In the genomic region with DNA sequence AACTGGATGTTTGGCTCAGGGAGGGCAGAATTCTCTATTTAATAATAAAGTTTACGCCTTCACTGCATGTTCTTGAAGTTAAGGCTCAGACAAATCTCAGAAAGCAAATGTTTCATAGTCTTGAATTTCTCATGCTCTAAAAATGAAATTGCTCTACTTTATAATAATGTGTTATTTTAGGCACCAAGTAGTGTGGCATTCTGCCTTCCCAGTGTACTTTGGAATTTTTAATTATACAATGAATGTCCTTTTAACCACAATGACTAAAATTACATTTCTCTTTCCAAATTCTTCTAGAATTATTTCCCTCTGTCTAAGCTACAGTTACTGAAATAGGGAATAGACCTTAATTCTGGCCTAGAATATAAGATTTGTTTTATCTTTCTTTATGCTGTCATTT, we compare ENCODE assay signal across 22 cellular contexts.
A peak's percentile ranks its signal among the peaks of the same experiment; 100 is the strongest.
DNase-seq lines count a peak whose midpoint lies in the region; ATAC-seq and TF ChIP-seq lines count a peak whose summit lies in the region.
"Had no signal": no experiment of that assay in that cellular context is flagged by ENCODE, and none has a peak within 500 bp of the region (broad histone marks: within the 10 kb centered on the region; RNA-seq: fewer than 3 reads in every experiment).

No MANE protein-coding gene starts in this region.

- intact Hi-C loops in heart left ventricle (cut with DNase I) (loop anchor here in 2 of 10 donors (10.0 kb wide), 2 partner anchors 58 to 248 kb away; no protein-coding TSS in a partner anchor), Right ventricle myocardium inferior (cut with DNase I) (no loop called here), transverse colon (cut with DNase I; ENCODE audit: low total_unique reads) (no loop called here)

- no peak for DNase-seq in heart left ventricle
- no peak for DNase-seq in Right ventricle myocardium inferior (ENCODE audit: missing footprints)
- peak; percentile 66 for DNase-seq in dedifferentiated amniotic fluid mesenchymal stem cell (ENCODE audit: extremely low spot score)
- no peak for DNase-seq in transverse colon
- DNase-seq in kidney tubule cell (ENCODE audit: low spot score): no peak
- DNase-seq: activated CD4-positive, alpha-beta T cell treated with anti-CD3 and anti-CD28 coated beads, Interleukin-2, amount 10 ng/mL, durations not matched to agents 24 days and 14 days; activated CD8-positive, alpha-beta memory T cell treated with anti-CD3 and anti-CD28 coated beads, Interleukin-2, amount 50 U/mL, for 48 hours; activated effector memory CD4-positive, alpha-beta T cell treated with Interleukin-2 at 50 U/mL for 16 hours; adrenal gland; C1 segment of cervical spinal cord; foreskin melanocyte; GDM1; mucosa of descending colon; NCI-H1092 treated with DMSO at 0.1 percent for 48 hours; NCI-H524 treated with DMSO at 0.1 percent for 48 hours; retina; stimulated activated naive CD4-positive, alpha-beta T cell; T-helper 1 cell; upper lobe of left lung had no signal

- H3K4me3 ChIP-seq in heart left ventricle (no peak overlapping the region), transverse colon (no peak overlapping the region)
- H3K4me3 ChIP-seq: adrenal gland, mucosa of descending colon, upper lobe of left lung had no signal

- H3K9me3 Mint-ChIP-seq in nephron: peaks cover 2% of the 10 kb centered on the region
- H3K9me3 Mint-ChIP-seq: activated CD4-positive, alpha-beta T cell treated with anti-CD3 and anti-CD28 coated beads, Interleukin-2, amount 10 ng/mL, durations not matched to agents 24 days and 14 days had no signal

- no peak overlapping the region for H3K4me3 Mint-ChIP-seq in nephron
- H3K4me3 Mint-ChIP-seq: activated CD4-positive, alpha-beta T cell treated with anti-CD3 and anti-CD28 coated beads, Interleukin-2, amount 10 ng/mL, durations not matched to agents 24 days and 14 days had no signal

- in situ Hi-C loops in transverse colon (cut with MboI; ENCODE audit: low pct_ligation_motif_present in 1 of 4, low pct_unique_long_range_greater_than_20kb in 1 of 4, low sequenced_read_pairs in 3 of 4): no loop called here

- H3K27ac Mint-ChIP-seq in nephron: peak overlapping the region in 2 of 3 experiments; percentile 89 to 90
- H3K27ac Mint-ChIP-seq: activated CD4-positive, alpha-beta T cell treated with anti-CD3 and anti-CD28 coated beads, Interleukin-2, amount 10 ng/mL, durations not matched to agents 24 days and 14 days had no signal

- peaks cover 6% of the 10 kb centered on the region for H3K36me3 Mint-ChIP-seq in nephron (ENCODE audit: low read depth)

- H3K27me3 Mint-ChIP-seq in nephron (ENCODE audit: low read depth): no peaks in the 10 kb centered on the region
- H3K27me3 Mint-ChIP-seq: activated CD4-positive, alpha-beta T cell treated with anti-CD3 and anti-CD28 coated beads, Interleukin-2, amount 10 ng/mL, durations not matched to agents 24 days and 14 days had no signal

- WGBS in heart left ventricle, 4 donors: 81 to 96% (median 89%) methylated on average over 1 of the region's 1 CpG
- 90% methylated on average over 1 of the region's 1 CpG; no CpG with 5 or more reads in 1 of the 2 donors for WGBS in transverse colon (ENCODE audit: low coverage in 1 of 2), 2 donors

- no peak for TF ChIP-seq CTCF in heart left ventricle (IDR thresholded peaks at IDR 0.05)
- no peak for TF ChIP-seq CTCF in nephron (IDR thresholded peaks at IDR 0.05; ENCODE audit: unreplicated experiment in 3 of 3)
- TF ChIP-seq CTCF in transverse colon (IDR thresholded peaks at IDR 0.05): no peak

- no peak for TF ChIP-seq POLR2A in heart left ventricle (IDR thresholded peaks at IDR 0.05)
- TF ChIP-seq POLR2A in transverse colon (IDR thresholded peaks at IDR 0.05): no peak

- ATAC-seq in heart left ventricle (peak in 3 of 4 donors; percentile 29 to 32 (median 32)), Right ventricle myocardium inferior (no peak), GM21423 (IDR thresholded peaks at IDR 0.05; ENCODE audit: unreplicated experiment) (no peak), HG03108 (IDR thresholded peaks at IDR 0.05; ENCODE audit: unreplicated experiment) (no peak)

- H3K36me3 ChIP-seq in heart left ventricle: no peaks in the 10 kb centered on the region
- H3K36me3 ChIP-seq in transverse colon: no peaks in the 10 kb centered on the region
- H3K36me3 ChIP-seq: adrenal gland, upper lobe of left lung had no signal

- TF ChIP-seq EP300 in transverse colon (IDR thresholded peaks at IDR 0.05; ENCODE audit: low read depth): no peak

- H3K9me3 ChIP-seq in heart left ventricle: peaks cover 0 to 6% (median 0%) of the 10 kb centered on the region in 12 donors
- no peaks in the 10 kb centered on the region for H3K9me3 ChIP-seq in transverse colon
- H3K9me3 ChIP-seq: adrenal gland, mucosa of descending colon, upper lobe of left lung had no signal

- no peaks in the 10 kb centered on the region for H3K27me3 ChIP-seq in heart left ventricle
- H3K27me3 ChIP-seq in transverse colon: no peaks in the 10 kb centered on the region
- H3K27me3 ChIP-seq: adrenal gland, upper lobe of left lung had no signal

- peaks cover 61% of the 10 kb centered on the region for H3K4me1 Mint-ChIP-seq in nephron
- H3K4me1 Mint-ChIP-seq: activated CD4-positive, alpha-beta T cell treated with anti-CD3 and anti-CD28 coated beads, Interleukin-2, amount 10 ng/mL, durations not matched to agents 24 days and 14 days had no signal

- H3K4me1 ChIP-seq in heart left ventricle: peaks cover 0 to 63% (median 23%) of the 10 kb centered on the region in 12 donors
- peaks cover 30 to 52% (median 38%) of the 10 kb centered on the region in 4 donors for H3K4me1 ChIP-seq in transverse colon

- H3K27ac ChIP-seq in heart left ventricle (peak overlapping the region in 7 of 12 donors; percentile 7 to 72 (median 57)), transverse colon (peak overlapping the region; percentile 70 to 81 (median 76))
- H3K27ac ChIP-seq: upper lobe of left lung had no signal

Comparison
In these comparisons a context has a peak if more than half of its experiments do, and no peak if none do; other contexts are left out.
1. ATAC-seq: peak in heart left ventricle (3 of 4); none in Right ventricle myocardium inferior (single experiment), GM21423 (single experiment) and HG03108 (single experiment).